20 cellular contexts compared by ENCODE assay signal in the genomic region with DNA sequence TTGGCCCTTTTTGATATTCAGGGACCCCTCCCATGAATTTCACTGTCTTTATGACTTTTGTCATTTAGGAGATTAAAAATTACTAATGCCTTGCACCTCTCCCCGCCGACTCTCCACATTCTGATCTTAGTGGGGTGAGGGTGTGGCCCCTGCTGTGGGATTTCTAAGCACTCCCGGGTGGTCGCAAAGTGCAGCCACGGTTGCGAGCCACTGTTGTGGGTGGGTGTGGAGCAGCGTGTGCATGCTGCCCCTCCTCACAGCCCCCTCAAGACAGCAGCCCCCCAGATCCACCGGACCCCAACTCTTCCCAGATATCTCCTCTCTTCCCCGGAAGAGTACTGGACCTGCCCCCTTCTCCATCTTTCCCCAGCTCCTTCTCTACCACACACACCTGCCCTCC.
A peak's percentile ranks its signal among the peaks of the same experiment; 100 is the strongest.
DNase-seq lines count a peak whose midpoint lies in the region; ATAC-seq and TF ChIP-seq lines count a peak whose summit lies in the region.
"Had no signal": no experiment of that assay in that cellular context is flagged by ENCODE, and none has a peak within 500 bp of the region (broad histone marks: within the 10 kb centered on the region; RNA-seq: fewer than 3 reads in every experiment).

No MANE protein-coding gene starts in this region.

- no peak overlapping the region for H3K4me3 ChIP-seq in CD8-positive, alpha-beta memory T cell (ENCODE audit: low read length)
- H3K4me3 ChIP-seq in PC-9, result no peak overlapping the region
- no peak overlapping the region for H3K4me3 ChIP-seq in esophagus muscularis mucosa
- no peak overlapping the region for H3K4me3 ChIP-seq in prostate gland
- no peak overlapping the region for H3K4me3 ChIP-seq in naive thymus-derived CD4-positive, alpha-beta T cell (ENCODE audit: low read length)
- no peak overlapping the region for H3K4me3 ChIP-seq in CD4-positive, alpha-beta memory T cell (ENCODE audit: low read length in 2 of 2)
- H3K4me3 ChIP-seq: GM12878, left lung, psoas muscle, upper lobe of left lung had no signal

- POLR2A ChIA-PET in CD8-positive, alpha-beta memory T cell (lab: Charles Lee), result no interaction called here
- POLR2A ChIA-PET in PC-9 (lab: Charles Lee; ENCODE audit: unreplicated experiment), result interaction anchor here (0.6 kb wide), 1 partner anchor 81 kb away, joined by 6 read pairs; no protein-coding TSS in a partner anchor
- POLR2A ChIA-PET in naive thymus-derived CD4-positive, alpha-beta T cell (lab: Charles Lee), result interaction anchor here (0.7 kb wide), 1 partner anchor 10 kb away, joined by 3 read pairs; no protein-coding TSS in a partner anchor
- POLR2A ChIA-PET in CD4-positive, alpha-beta memory T cell (lab: Charles Lee; ENCODE audit: partially characterized antibody), result interaction anchor here (2.5 kb wide), 1 partner anchor 67 kb away, joined by 9 read pairs; a partner anchor contains a TSS

- H4K20me1 ChIP-seq in PC-9 (ENCODE audit: insufficient read depth), result no peaks in the 10 kb centered on the region

- H3K9me2 ChIP-seq in PC-9 (ENCODE audit: insufficient read depth), result no peaks in the 10 kb centered on the region

- TF ChIP-seq POLR2A in esophagus muscularis mucosa (IDR thresholded peaks at IDR 0.05; ENCODE audit: low read depth), result no peak
- no peak for TF ChIP-seq POLR2A in prostate gland (IDR thresholded peaks at IDR 0.05)

- H3K36me3 Mint-ChIP-seq in CD8-positive, alpha-beta memory T cell, result peaks cover 0 to 1% (median 0%) of the 10 kb centered on the region in 3 donors
- H3K36me3 Mint-ChIP-seq in naive thymus-derived CD4-positive, alpha-beta T cell, result peaks cover 0 to 6% (median 0%) of the 10 kb centered on the region in 5 donors
- no peaks in the 10 kb centered on the region for H3K36me3 Mint-ChIP-seq in CD4-positive, alpha-beta memory T cell

- H3K36me3 ChIP-seq in CD8-positive, alpha-beta memory T cell (ENCODE audit: insufficient read depth, low read length), result no peaks in the 10 kb centered on the region
- H3K36me3 ChIP-seq in PC-9 (ENCODE audit: low read depth) (no peaks in the 10 kb centered on the region), esophagus muscularis mucosa (no peaks in the 10 kb centered on the region), prostate gland (no peaks in the 10 kb centered on the region)
- no peaks in the 10 kb centered on the region for H3K36me3 ChIP-seq in naive thymus-derived CD4-positive, alpha-beta T cell (ENCODE audit: control insufficient read depth in 2 of 3, insufficient read depth in 3 of 3, low read length in 3 of 3)
- no peaks in the 10 kb centered on the region for H3K36me3 ChIP-seq in CD4-positive, alpha-beta memory T cell (ENCODE audit: insufficient read depth, low read length)
- H3K36me3 ChIP-seq: left lung, upper lobe of left lung had no signal

- H3K9me3 Mint-ChIP-seq in CD8-positive, alpha-beta memory T cell, result no peaks in the 10 kb centered on the region
- H3K9me3 Mint-ChIP-seq in naive thymus-derived CD4-positive, alpha-beta T cell, result no peaks in the 10 kb centered on the region
- H3K9me3 Mint-ChIP-seq in CD4-positive, alpha-beta memory T cell, result no peaks in the 10 kb centered on the region

- no TSS peak for BruUV-seq in PC-9 (replicated peaks; lab: Mats Ljungman, UMichigan)

- H3K4me2 ChIP-seq in PC-9, result no peak overlapping the region

- H3K27ac Mint-ChIP-seq in CD8-positive, alpha-beta memory T cell, result peak overlapping the region in 7 of 8 donors; percentile 16 to 90 (median 66)
- peak overlapping the region in 2 of 9 donors; percentile 25 to 66 for H3K27ac Mint-ChIP-seq in naive thymus-derived CD4-positive, alpha-beta T cell
- peak overlapping the region in 2 of 7 donors; percentile 61 to 65 for H3K27ac Mint-ChIP-seq in CD4-positive, alpha-beta memory T cell
- H3K27ac Mint-ChIP-seq: endodermal cell, H9 had no signal

- no peak for TF ChIP-seq CTCF in PC-9 (conservative IDR thresholded peaks at IDR 0.05)
- TF ChIP-seq CTCF in esophagus muscularis mucosa (IDR thresholded peaks at IDR 0.05), result no peak
- no peak for TF ChIP-seq CTCF in prostate gland (IDR thresholded peaks at IDR 0.05)

- H3K9me3 ChIP-seq in CD8-positive, alpha-beta memory T cell (ENCODE audit: low read length), result no peaks in the 10 kb centered on the region
- H3K9me3 ChIP-seq in PC-9 (ENCODE audit: insufficient read depth, low read depth), result no peaks in the 10 kb centered on the region
- H3K9me3 ChIP-seq in esophagus muscularis mucosa, result no peaks in the 10 kb centered on the region
- H3K9me3 ChIP-seq in prostate gland, result no peaks in the 10 kb centered on the region
- no peaks in the 10 kb centered on the region for H3K9me3 ChIP-seq in naive thymus-derived CD4-positive, alpha-beta T cell (ENCODE audit: control insufficient read depth in 2 of 3, low read length in 3 of 3)
- no peaks in the 10 kb centered on the region for H3K9me3 ChIP-seq in CD4-positive, alpha-beta memory T cell (ENCODE audit: control insufficient read depth in 1 of 2, low read length in 2 of 2)
- H3K9me3 ChIP-seq: left lung, psoas muscle, upper lobe of left lung had no signal

- peak overlapping the region in 3 of 7 donors; percentile 8 to 36 (median 15) for H3K4me3 Mint-ChIP-seq in CD8-positive, alpha-beta memory T cell
- peak overlapping the region in 1 of 10 donors; percentile 65 for H3K4me3 Mint-ChIP-seq in naive thymus-derived CD4-positive, alpha-beta T cell
- peak overlapping the region in 2 of 8 donors; percentile 3 to 21 for H3K4me3 Mint-ChIP-seq in CD4-positive, alpha-beta memory T cell
- H3K4me3 Mint-ChIP-seq: endodermal cell, H9 had no signal

- H3K4me1 ChIP-seq in CD8-positive, alpha-beta memory T cell (ENCODE audit: insufficient read depth, low read length), result peaks cover 45% of the 10 kb centered on the region
- H3K4me1 ChIP-seq in PC-9 (replicated peaks; ENCODE audit: insufficient read depth), result peaks cover 73% of the 10 kb centered on the region
- H3K4me1 ChIP-seq in esophagus muscularis mucosa, result peaks cover 20 to 47% (median 35%) of the 10 kb centered on the region in 4 donors
- H3K4me1 ChIP-seq in prostate gland (replicated peaks), result peaks cover 7% of the 10 kb centered on the region
- H3K4me1 ChIP-seq in naive thymus-derived CD4-positive, alpha-beta T cell (ENCODE audit: control insufficient read depth in 2 of 2, insufficient read depth in 2 of 2, low read length in 2 of 2), result peaks cover 0 to 64% of the 10 kb centered on the region in 2 donors
- H3K4me1 ChIP-seq in CD4-positive, alpha-beta memory T cell (ENCODE audit: insufficient read depth, low read length), result peaks cover 60% of the 10 kb centered on the region
- H3K4me1 ChIP-seq: psoas muscle had no signal

- H3K79me2 ChIP-seq in PC-9 (ENCODE audit: low read depth), result no peaks in the 10 kb centered on the region

- no peak for ATAC-seq in naive thymus-derived CD4-positive, alpha-beta T cell
- no peak for ATAC-seq in HG02763 (IDR thresholded peaks at IDR 0.05; ENCODE audit: unreplicated experiment)
- no peak for ATAC-seq in GM18858 (IDR thresholded peaks at IDR 0.05; ENCODE audit: unreplicated experiment)
- ATAC-seq: GM12878, left lung, psoas muscle had no signal

- CTCF ChIA-PET in CD8-positive, alpha-beta memory T cell (lab: Charles Lee), result interaction anchor here (1.2 to 2.2 kb wide), 2 partner anchors 12 to 20 kb away, joined by 3 to 5 read pairs; no protein-coding TSS in a partner anchor
- CTCF ChIA-PET in PC-9 (lab: Charles Lee), result no interaction called here
- CTCF ChIA-PET in naive thymus-derived CD4-positive, alpha-beta T cell (lab: Charles Lee), result interaction anchor here (1.1 kb wide), 1 partner anchor 19 kb away, joined by 3 read pairs; no protein-coding TSS in a partner anchor
- CTCF ChIA-PET in CD4-positive, alpha-beta memory T cell (lab: Charles Lee; ENCODE audit: partially characterized antibody), result interaction anchor here (1.2 kb wide), 1 partner anchor 74 kb away, joined by 4 read pairs; no protein-coding TSS in a partner anchor

- no peak for DNase-seq in CD8-positive, alpha-beta memory T cell
- DNase-seq in PC-9 (no peak), esophagus muscularis mucosa (ENCODE audit: extremely low spot score) (no peak), prostate gland (ENCODE audit: low spot score) (no peak)
- DNase-seq in naive thymus-derived CD4-positive, alpha-beta T cell, result no peak
- no peak for DNase-seq in CD4-positive, alpha-beta memory T cell
- DNase-seq: activated CD4-positive, alpha-beta T cell treated with anti-CD3 and anti-CD28 coated beads, Interleukin-2, amount 50 U/mL, for 1 hour; activated CD8-positive, alpha-beta memory T cell treated with anti-CD3 and anti-CD28 coated beads, Interleukin-2, amount 50 U/mL, for 48 hours; endodermal cell; H9; left lung; mesendoderm; NCI-H1417; NCI-H2029; stimulated activated CD4-positive, alpha-beta T cell treated with anti-CD3 and anti-CD28 coated beads, Interleukin-4, amount 100 ng/mL, for 1 hour; upper lobe of left lung had no signal

- intact Hi-C loops in PC-9 (cut with micrococcal nuclease; ENCODE audit: unreplicated experiment) (no loop called here), esophagus muscularis mucosa (cut with DNase I) (no loop called here), prostate gland (cut with DNase I) (loop anchor here (5.0 kb wide), 1 partner anchor 64 kb away; a partner anchor contains a TSS)
- intact Hi-C loops in naive thymus-derived CD4-positive, alpha-beta T cell (cut with micrococcal nuclease), result loop anchor here in 1 of 2 donors (10.0 kb wide), 1 partner anchor 182 kb away; a partner anchor contains a TSS
- intact Hi-C loops in CD4-positive, alpha-beta memory T cell (cut with micrococcal nuclease), result no loop called here

- peaks cover 3% of the 10 kb centered on the region in 2 donors for H3K27me3 Mint-ChIP-seq in CD8-positive, alpha-beta memory T cell
- H3K27me3 Mint-ChIP-seq in naive thymus-derived CD4-positive, alpha-beta T cell, result peaks cover 15 to 52% (median 35%) of the 10 kb centered on the region in 5 donors
- H3K27me3 Mint-ChIP-seq in CD4-positive, alpha-beta memory T cell, result peaks cover 1 to 11% of the 10 kb centered on the region in 2 donors

- 90% methylated on average over 9 of the region's 9 CpGs for WGBS in esophagus muscularis mucosa
- WGBS in prostate gland, result 70% methylated on average over 9 of the region's 9 CpGs

- no peak overlapping the region for H3K27ac ChIP-seq in CD8-positive, alpha-beta memory T cell (ENCODE audit: low read depth, low read length)
- H3K27ac ChIP-seq in PC-9, result peak overlapping the region; percentile 80; the same call in 1 of the 2 replicates
- H3K27ac ChIP-seq in esophagus muscularis mucosa (replicated peaks in 1 of 4), result peak overlapping the region; percentile 64 to 74 (median 70)
- H3K27ac ChIP-seq in prostate gland, result peak overlapping the region; percentile 70 to 75
- no peak overlapping the region for H3K27ac ChIP-seq in naive thymus-derived CD4-positive, alpha-beta T cell (ENCODE audit: low read depth, low read length)
- no peak overlapping the region for H3K27ac ChIP-seq in CD4-positive, alpha-beta memory T cell (ENCODE audit: low read depth, low read length)
- H3K27ac ChIP-seq: left lung, psoas muscle, upper lobe of left lung had no signal

- peaks cover 74 to 76% (median 75%) of the 10 kb centered on the region in 3 donors for H3K4me1 Mint-ChIP-seq in CD8-positive, alpha-beta memory T cell
- H3K4me1 Mint-ChIP-seq in naive thymus-derived CD4-positive, alpha-beta T cell, result peaks cover 0 to 78% (median 8%) of the 10 kb centered on the region in 7 donors
- H3K4me1 Mint-ChIP-seq in CD4-positive, alpha-beta memory T cell, result peaks cover 31 to 69% (median 50%) of the 10 kb centered on the region in 4 donors

- H3F3A ChIP-seq in PC-9 (ENCODE audit: insufficient read depth, low read depth), result peaks cover 62% of the 10 kb centered on the region

- peaks cover 3% of the 10 kb centered on the region for H3K27me3 ChIP-seq in CD8-positive, alpha-beta memory T cell (ENCODE audit: insufficient read depth, low read length, poor library complexity, severe bottlenecking)
- no peaks in the 10 kb centered on the region for H3K27me3 ChIP-seq in PC-9 (ENCODE audit: insufficient read depth, low read depth)
- no peaks in the 10 kb centered on the region for H3K27me3 ChIP-seq in esophagus muscularis mucosa
- H3K27me3 ChIP-seq in prostate gland (replicated peaks; ENCODE audit: insufficient read depth), result no peaks in the 10 kb centered on the region
- H3K27me3 ChIP-seq in naive thymus-derived CD4-positive, alpha-beta T cell (ENCODE audit: control insufficient read depth in 2 of 2, insufficient read depth in 2 of 2, low read length in 2 of 2), result no peaks in the 10 kb centered on the region
- H3K27me3 ChIP-seq in CD4-positive, alpha-beta memory T cell (ENCODE audit: insufficient read depth, low read length), result no peaks in the 10 kb centered on the region
- H3K27me3 ChIP-seq: upper lobe of left lung had no signal

- no peak overlapping the region for H2AFZ ChIP-seq in PC-9

- TF ChIP-seq EP300 in esophagus muscularis mucosa (IDR thresholded peaks at IDR 0.05), result no peak

Comparison
In these comparisons a context has a peak if more than half of its experiments do, and no peak if none do; other contexts are left out.
1. H3K27ac ChIP-seq: peak in PC-9 (single experiment), esophagus muscularis mucosa (4 of 4) and prostate gland (2 of 2); none in CD8-positive, alpha-beta memory T cell (single experiment), naive thymus-derived CD4-positive, alpha-beta T cell (single experiment) and CD4-positive, alpha-beta memory T cell (single experiment).